In genomic region chr17:81917565-81918332, GRCh38 we compare ENCODE assay signal across 8 cellular contexts. TPM values are rescaled to one million over a fixed set of nuclear protein-coding genes. Genes with fewer than 3 reads are reported as not detected.
DNase-seq lines count a peak whose midpoint lies in the region; ATAC-seq and TF ChIP-seq lines count a peak whose summit lies in the region.

A gene with protein sequence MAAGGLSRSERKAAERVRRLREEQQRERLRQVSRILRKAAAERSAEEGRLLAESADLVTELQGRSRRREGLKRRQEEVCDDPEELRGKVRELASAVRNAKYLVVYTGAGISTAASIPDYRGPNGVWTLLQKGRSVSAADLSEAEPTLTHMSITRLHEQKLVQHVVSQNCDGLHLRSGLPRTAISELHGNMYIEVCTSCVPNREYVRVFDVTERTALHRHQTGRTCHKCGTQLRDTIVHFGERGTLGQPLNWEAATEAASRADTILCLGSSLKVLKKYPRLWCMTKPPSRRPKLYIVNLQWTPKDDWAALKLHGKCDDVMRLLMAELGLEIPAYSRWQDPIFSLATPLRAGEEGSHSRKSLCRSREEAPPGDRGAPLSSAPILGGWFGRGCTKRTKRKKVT (minus strand): TSS chr17:81918176. CDS start chr17:81918131, 45 bp downstream.

- H3K36me3 ChIP-seq in A673 (ENCODE audit: insufficient read depth, low read length, poor library complexity, severe bottlenecking) (peaks cover 46% of the 10 kb centered on the region), left lung (peaks cover 0 to 70% of the 10 kb centered on the region in 2 donors)

- BruUV-seq in A673 (replicated peaks; lab: Mats Ljungman, UMichigan): no TSS peak

- H3K27me3 ChIP-seq in A673 (replicated peaks; ENCODE audit: insufficient read depth, low read depth, low read length, poor library complexity) (no peaks in the 10 kb centered on the region), left lung (no peaks in the 10 kb centered on the region)

- ATAC-seq in GM18867 (IDR thresholded peaks at IDR 0.05; ENCODE audit: unreplicated experiment): peak; percentile 53
- ATAC-seq in HG03378 (IDR thresholded peaks at IDR 0.05; ENCODE audit: unreplicated experiment): peak; percentile 41
- peak; percentile 84 for ATAC-seq in left lung

- intact Hi-C loops in A673 (cut with micrococcal nuclease; ENCODE audit: unreplicated experiment): no loop called here
- intact Hi-C loops in left lung (cut with DNase I): no loop called here

- H3K4me3 ChIP-seq in A673 (ENCODE audit: low read depth, low read length, poor library complexity, severe bottlenecking) (peak within 1 kb of the TSS; percentile 85), left lung (peak within 1 kb of the TSS; percentile 80 to 88)

- TF ChIP-seq CTCF in A673 (conservative IDR thresholded peaks at IDR 0.05; ENCODE audit: low read depth, low read length) (no peak), left lung (IDR thresholded peaks at IDR 0.05) (no peak)

- no peaks in the 10 kb centered on the region for H3K9me3 ChIP-seq in A673 (ENCODE audit: low read depth, low read length, poor library complexity, severe bottlenecking)
- H3K9me3 ChIP-seq in left lung: no peaks in the 10 kb centered on the region

- CTCF ChIA-PET in A673 (lab: Charles Lee): no interaction called here

- POLR2A ChIA-PET in A673 (lab: Charles Lee; ENCODE audit: low non-redundant PET): interaction anchor here (0.5 kb wide), 1 partner anchor 63 kb away, joined by 4 read pairs; no protein-coding TSS in a partner anchor

- H3K4me1 ChIP-seq in A673 (ENCODE audit: insufficient read depth, low read length, poor library complexity, severe bottlenecking) (peaks cover 7% of the 10 kb centered on the region), left lung (peaks cover 14 to 70% of the 10 kb centered on the region in 2 donors)

- H3K27ac ChIP-seq in A673 (ENCODE audit: low read depth, low read length, poor library complexity, severe bottlenecking) (peak within 1 kb of the TSS; percentile 76), left lung (peak within 1 kb of the TSS in 1 of 2 donors; percentile 83)

- DNase-seq in A673 (ENCODE audit: low spot score): peak; percentile 86
- DNase-seq in NCI-H526 treated with DMSO at 0.1 percent for 48 hours (lab: John Stamatoyannopoulos, UW): peak; percentile 44
- DNase-seq in activated CD4-positive, alpha-beta T cell treated with anti-CD3 and anti-CD28 coated beads, Interleukin-2, amount 50 U/mL, for 1 hour: peak; percentile 80
- peak; percentile 32 for DNase-seq in dedifferentiated amniotic fluid mesenchymal stem cell (ENCODE audit: extremely low spot score)
- DNase-seq in left lung: peak; percentile 80 to 93
- DNase-seq in stimulated activated CD4-positive, alpha-beta T cell treated with anti-CD3 and anti-CD28 coated beads, Interleukin-2, amount 100 ng/mL, for 48 hours: peak; percentile 65 to 77

RNA-seq across cellular contexts. Expression of the gene that starts here (rescaled TPM):
- total RNA-seq in A673 (2021): 34.8 and 36.6 TPM in 2 replicates
- total RNA-seq in left lung: 10 to 100 TPM; 23.9 to 37.9 TPM

Comparison
In these comparisons a context has a peak if more than half of its experiments do, and no peak if none do; other contexts are left out.
1. DNase-seq: peak in every context shown above with its lines; median percentile 86 in left lung; 86 in A673; 80 in activated CD4-positive, alpha-beta T cell treated with anti-CD3 and anti-CD28 coated beads, Interleukin-2, amount 50 U/mL, for 1 hour; 71 in stimulated activated CD4-positive, alpha-beta T cell treated with anti-CD3 and anti-CD28 coated beads, Interleukin-2, amount 100 ng/mL, for 48 hours; 44 in NCI-H526 treated with DMSO at 0.1 percent for 48 hours; 32 in dedifferentiated amniotic fluid mesenchymal stem cell.